ENCODE assay signal across 17 cellular contexts in genomic region chr21:26948194-26948593, GRCh38. TPM values are rescaled to one million over a fixed set of nuclear protein-coding genes. Genes with fewer than 3 reads are reported as not detected.
DNase-seq lines count a peak whose midpoint lies in the region; ATAC-seq and TF ChIP-seq lines count a peak whose summit lies in the region.
"Had no signal": no experiment of that assay in that cellular context is flagged by ENCODE, and none has a peak within 500 bp of the region (broad histone marks: within the 10 kb centered on the region; RNA-seq: fewer than 3 reads in every experiment).

No MANE protein-coding gene starts in this region.

- H2AK5ac ChIP-seq in mesenchymal stem cell (ENCODE audit: low read length, severe bottlenecking), result no peak overlapping the region

- H2BK120ac ChIP-seq in mesenchymal stem cell (ENCODE audit: low read depth, low read length), result no peak overlapping the region

- H3K27me3 ChIP-seq in heart left ventricle (no peaks in the 10 kb centered on the region), mesenchymal stem cell (ENCODE audit: control insufficient read depth in 1 of 2, insufficient read depth in 1 of 2, low read length in 2 of 2) (no peaks in the 10 kb centered on the region), uterus (no peaks in the 10 kb centered on the region)

- TF ChIP-seq POLR2A in heart left ventricle (IDR thresholded peaks at IDR 0.05), result no peak
- no peak for TF ChIP-seq POLR2A in uterus (IDR thresholded peaks at IDR 0.05)

- H3K27ac ChIP-seq in heart left ventricle, result no peak overlapping the region
- no peak overlapping the region for H3K27ac ChIP-seq in mesenchymal stem cell (ENCODE audit: low read length, poor library complexity, severe bottlenecking)
- H3K27ac ChIP-seq in uterus, result peak overlapping the region; percentile 73 to 76

- DNase-seq in heart left ventricle, result no peak
- no peak for DNase-seq in Right ventricle myocardium inferior (ENCODE audit: missing footprints)
- peak; percentile 7 for DNase-seq in astrocyte of the spinal cord (ENCODE audit: low read depth, low spot score)
- DNase-seq in mesenchymal stem cell, result peak; percentile 91
- no peak for DNase-seq in uterus
- DNase-seq in AG08396 (ENCODE audit: low spot score), result no peak
- DNase-seq in DMS153 treated with DMSO at 0.1 percent for 48 hours (lab: John Stamatoyannopoulos, UW; ENCODE audit: unreplicated experiment), result no peak
- DNase-seq: COR-L47, DMS153, KBM-7, NCI-H1092 treated with DMSO at 0.1 percent for 48 hours, NCI-H187 treated with DMSO at 0.1 percent for 48 hours, NCI-H510A had no signal

- H3K18ac ChIP-seq in mesenchymal stem cell (ENCODE audit: low read depth in 1 of 2, low read length in 2 of 2), result no peak overlapping the region

- WGBS in heart left ventricle, 4 donors, result 51 to 62% (median 53%) methylated on average over 2 of the region's 2 CpGs
- 25% methylated on average over 2 of the region's 2 CpGs for WGBS in mesenchymal stem cell

- H3K4ac ChIP-seq in mesenchymal stem cell (ENCODE audit: low read depth in 1 of 2, low read length in 2 of 2), result no peak overlapping the region

- no peak overlapping the region for H3K23ac ChIP-seq in mesenchymal stem cell (ENCODE audit: low read length in 2 of 2)

- H2AFZ ChIP-seq in mesenchymal stem cell (ENCODE audit: low read depth, low read length), result no peak overlapping the region

- no peak overlapping the region for H2BK12ac ChIP-seq in mesenchymal stem cell (ENCODE audit: low read length in 2 of 2)

- H4K8ac ChIP-seq in mesenchymal stem cell (ENCODE audit: low read length), result no peak overlapping the region

- no peak overlapping the region for H3K14ac ChIP-seq in mesenchymal stem cell (ENCODE audit: low read length in 2 of 2)

- in situ Hi-C loops in astrocyte of the spinal cord (cut with HindIII; ENCODE audit: low sequenced_read_pairs), result loop anchor here (25.0 kb wide), 1 partner anchor 314 kb away; no protein-coding TSS in a partner anchor

- peaks cover 14% of the 10 kb centered on the region for H3K79me1 ChIP-seq in mesenchymal stem cell (replicated peaks; ENCODE audit: low read length, poor library complexity, severe bottlenecking)

- no peak overlapping the region for H3K4me2 ChIP-seq in mesenchymal stem cell (ENCODE audit: low read length, poor library complexity, severe bottlenecking)

- no peak overlapping the region for H4K91ac ChIP-seq in mesenchymal stem cell (ENCODE audit: low read length)

- peaks cover 0 to 44% (median 11%) of the 10 kb centered on the region in 12 donors for H3K4me1 ChIP-seq in heart left ventricle
- peaks cover 2% of the 10 kb centered on the region for H3K4me1 ChIP-seq in mesenchymal stem cell (ENCODE audit: control insufficient read depth, insufficient read depth, low read depth, low read length)
- H3K4me1 ChIP-seq in uterus, result peaks cover under 1 to 5% of the 10 kb centered on the region in 2 donors

- H3K9ac ChIP-seq in mesenchymal stem cell (ENCODE audit: low read length), result peak overlapping the region; percentile 43

- H3K9me3 ChIP-seq in heart left ventricle (no peaks in the 10 kb centered on the region), mesenchymal stem cell (ENCODE audit: control insufficient read depth, low read length) (no peaks in the 10 kb centered on the region), uterus (no peaks in the 10 kb centered on the region)

- H2BK5ac ChIP-seq in mesenchymal stem cell (ENCODE audit: low read depth, low read length, poor library complexity, severe bottlenecking), result no peak overlapping the region

- intact Hi-C loops in heart left ventricle (cut with DNase I), result no loop called here
- intact Hi-C loops in Right ventricle myocardium inferior (cut with DNase I), result no loop called here
- intact Hi-C loops in uterus (cut with DNase I; ENCODE audit: low total_unique reads), result no loop called here

- H3K4me3 ChIP-seq in heart left ventricle (no peak overlapping the region), astrocyte of the spinal cord (ENCODE audit: low read depth, low read length) (no peak overlapping the region), mesenchymal stem cell (ENCODE audit: insufficient read depth in 1 of 2, low read depth in 1 of 2, low read length in 2 of 2) (no peak overlapping the region), uterus (no peak overlapping the region)

- H3K36me3 ChIP-seq in heart left ventricle (peaks cover 0 to 6% (median 0%) of the 10 kb centered on the region in 9 donors), mesenchymal stem cell (ENCODE audit: control insufficient read depth in 1 of 2, insufficient read depth in 2 of 2, low read depth in 1 of 2, low read length in 2 of 2) (peaks cover 8 to 40% of the 10 kb centered on the region in 2 experiments), uterus (no peaks in the 10 kb centered on the region)

- H2BK15ac ChIP-seq in mesenchymal stem cell (ENCODE audit: low read depth, poor library complexity, severe bottlenecking), result no peak overlapping the region

- no peak for TF ChIP-seq CTCF in heart left ventricle (IDR thresholded peaks at IDR 0.05)
- TF ChIP-seq CTCF in astrocyte of the spinal cord (IDR thresholded peaks at IDR 0.05; ENCODE audit: low read depth, low read length), result no peak
- TF ChIP-seq CTCF in uterus (IDR thresholded peaks at IDR 0.05), result no peak

- ATAC-seq in heart left ventricle, result peak; percentile 42 to 79 (median 60)
- no peak for ATAC-seq in Right ventricle myocardium inferior
- ATAC-seq in HG03108 (IDR thresholded peaks at IDR 0.05; ENCODE audit: unreplicated experiment), result no peak
- ATAC-seq: HCT116 had no signal

RNA-seq across cellular contexts. Expression of gene ADAMTS5, which starts 18.7 kb away (rescaled TPM):
- total RNA-seq in heart left ventricle, result 10 to 100 TPM in 3 of 9 donors, 1 to 10 TPM in 5, under 1 TPM in 1; 0.98 to 22.7 (median 3.6) TPM
- polyA plus RNA-seq in heart left ventricle, result 1 to 10 TPM; 1.3 to 2.7 TPM
- 3.6 TPM for total RNA-seq in Right ventricle myocardium inferior
- 5.6 TPM for polyA plus RNA-seq in mesenchymal stem cell (2013, experiment 1 of 2)
- polyA plus RNA-seq in mesenchymal stem cell (2013, experiment 2 of 2), result 5.6 TPM
- total RNA-seq in uterus, result 10 to 100 TPM; 24.8 to 99.7 (median 48.4) TPM
- total RNA-seq: HT1080, MCF 10A had no signal

Comparison
In these comparisons a context has a peak if more than half of its experiments do, and no peak if none do; other contexts are left out.
1. ATAC-seq: peak in heart left ventricle (4 of 4); none in Right ventricle myocardium inferior (single experiment) and HG03108 (single experiment).
2. DNase-seq: peak in astrocyte of the spinal cord (single experiment) and mesenchymal stem cell (single experiment); none in heart left ventricle (0 of 5), Right ventricle myocardium inferior (single experiment), uterus (0 of 2), AG08396 (single experiment) and DMS153 treated with DMSO at 0.1 percent for 48 hours (single experiment).
3. H3K27ac ChIP-seq: peak in uterus (2 of 2); none in heart left ventricle (0 of 12) and mesenchymal stem cell (single experiment).